In the genomic region with DNA sequence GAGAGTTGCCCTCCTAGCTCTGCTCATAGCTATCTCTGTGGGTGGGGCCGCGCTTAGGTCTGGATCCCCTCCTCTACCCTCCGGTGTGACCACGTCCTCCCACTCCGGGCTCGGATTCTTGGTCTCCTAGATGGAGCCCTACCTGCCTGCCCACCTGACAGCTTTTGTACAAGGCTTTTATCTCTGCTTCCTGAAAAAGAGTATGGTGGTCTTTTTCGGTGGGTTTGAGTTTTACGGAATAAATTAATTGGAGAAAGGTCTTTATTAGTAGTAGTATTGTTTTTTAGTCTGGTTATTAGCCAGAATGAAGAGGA, we compare ENCODE assay signal across 8 cellular contexts. TPM values are rescaled to one million over a fixed set of nuclear protein-coding genes. Genes with fewer than 3 reads are reported as not detected.
A peak's percentile ranks its signal among the peaks of the same experiment; 100 is the strongest.
DNase-seq lines count a peak whose midpoint lies in the region; ATAC-seq lines count a peak whose summit lies in the region.

No MANE protein-coding gene starts in this region.

- no peaks in the 10 kb centered on the region for H3K9me3 Mint-ChIP-seq in activated CD4-positive, alpha-beta T cell treated with anti-CD3 and anti-CD28 coated beads for 36 hours (ENCODE audit: low read depth)
- no peaks in the 10 kb centered on the region for H3K9me3 Mint-ChIP-seq in activated naive CD8-positive, alpha-beta T cell treated with anti-CD3 and anti-CD28 coated beads, Interleukin-2, amount 10 ng/mL, durations not matched to agents 7 days and 5 days
- no peaks in the 10 kb centered on the region for H3K9me3 Mint-ChIP-seq in immature natural killer cell

- peak overlapping the region; percentile 79 for H3K27ac ChIP-seq in substantia nigra (ENCODE audit: low read depth, low read length, poor library complexity, severe bottlenecking)

- H3K27ac Mint-ChIP-seq in activated CD4-positive, alpha-beta T cell treated with anti-CD3 and anti-CD28 coated beads for 36 hours = peak overlapping the region; percentile 88
- H3K27ac Mint-ChIP-seq in activated naive CD8-positive, alpha-beta T cell treated with anti-CD3 and anti-CD28 coated beads, Interleukin-2, amount 10 ng/mL, durations not matched to agents 7 days and 5 days = peak overlapping the region; percentile 77
- peak overlapping the region; percentile 66 to 90 (median 86) for H3K27ac Mint-ChIP-seq in immature natural killer cell

- peak overlapping the region; percentile 95 for H3K4me3 Mint-ChIP-seq in activated CD4-positive, alpha-beta T cell treated with anti-CD3 and anti-CD28 coated beads for 36 hours
- peak overlapping the region; percentile 88 for H3K4me3 Mint-ChIP-seq in activated naive CD8-positive, alpha-beta T cell treated with anti-CD3 and anti-CD28 coated beads, Interleukin-2, amount 10 ng/mL, durations not matched to agents 7 days and 5 days
- H3K4me3 Mint-ChIP-seq in immature natural killer cell = peak overlapping the region; percentile 85 to 91 (median 87)

- peaks cover 58% of the 10 kb centered on the region for H3K4me1 Mint-ChIP-seq in activated CD4-positive, alpha-beta T cell treated with anti-CD3 and anti-CD28 coated beads for 36 hours
- H3K4me1 Mint-ChIP-seq in activated naive CD8-positive, alpha-beta T cell treated with anti-CD3 and anti-CD28 coated beads, Interleukin-2, amount 10 ng/mL, durations not matched to agents 7 days and 5 days = peaks cover 52% of the 10 kb centered on the region
- H3K4me1 Mint-ChIP-seq in immature natural killer cell = peaks cover 47 to 64% of the 10 kb centered on the region in 2 donors

- ATAC-seq in activated CD4-positive, alpha-beta T cell treated with anti-CD3 and anti-CD28 coated beads for 36 hours = no peak
- no peak for ATAC-seq in activated naive CD8-positive, alpha-beta T cell treated with anti-CD3 and anti-CD28 coated beads, Interleukin-2, amount 10 ng/mL, durations not matched to agents 7 days and 5 days (ENCODE audit: low read depth)
- ATAC-seq in GM18858 (IDR thresholded peaks at IDR 0.05; ENCODE audit: unreplicated experiment) = no peak

- CTCF ChIA-PET in activated CD4-positive, alpha-beta T cell treated with anti-CD3 and anti-CD28 coated beads for 36 hours (lab: Charles Lee) = interaction anchor here (0.5 to 10.5 kb wide), 7 partner anchors 18 to 801 kb away, joined by 3 to 63 read pairs (median 4); a partner anchor contains a TSS

- H3K27me3 Mint-ChIP-seq in activated CD4-positive, alpha-beta T cell treated with anti-CD3 and anti-CD28 coated beads for 36 hours = no peaks in the 10 kb centered on the region
- no peaks in the 10 kb centered on the region for H3K27me3 Mint-ChIP-seq in activated naive CD8-positive, alpha-beta T cell treated with anti-CD3 and anti-CD28 coated beads, Interleukin-2, amount 10 ng/mL, durations not matched to agents 7 days and 5 days
- H3K27me3 Mint-ChIP-seq in immature natural killer cell (ENCODE audit: low read depth in 3 of 3) = peaks cover 5 to 14% (median 7%) of the 10 kb centered on the region in 3 donors

- POLR2A ChIA-PET in activated CD4-positive, alpha-beta T cell treated with anti-CD3 and anti-CD28 coated beads for 36 hours (lab: Charles Lee) = interaction anchor here (0.6 kb wide), 1 partner anchor 9 kb away, joined by 4 read pairs; no protein-coding TSS in a partner anchor
- POLR2A ChIA-PET in activated naive CD8-positive, alpha-beta T cell treated with anti-CD3 and anti-CD28 coated beads, Interleukin-2, amount 10 ng/mL, durations not matched to agents 7 days and 5 days (lab: Charles Lee) = interaction anchor here (0.6 to 3.6 kb wide), 12 partner anchors 9 to 872 kb away, joined by 3 to 25 read pairs (median 5); a partner anchor contains a TSS

- no peak for DNase-seq in activated CD4-positive, alpha-beta T cell treated with anti-CD3 and anti-CD28 coated beads for 36 hours
- no peak for DNase-seq in activated CD4-positive, alpha-beta T cell treated with anti-CD3 and anti-CD28 coated beads, Interleukin-2, amount 50 U/mL, for 48 hours
- DNase-seq in HuH-7.5 (ENCODE audit: low spot score) = peak; percentile 39
- no peak for DNase-seq in activated naive CD8-positive, alpha-beta T cell treated with anti-CD3 and anti-CD28 coated beads, Interleukin-2, amount 10 ng/mL, durations not matched to agents 7 days and 5 days
- DNase-seq in immature natural killer cell = no peak
- peak in 3 of 49 donors; percentile 9 to 55 (median 44) for DNase-seq in substantia nigra (lab: John Stamatoyannopoulos, UW)
- no peak for DNase-seq in NOMO-1 treated with DMSO at 0.1 percent for 48 hours (lab: John Stamatoyannopoulos, UW; ENCODE audit: unreplicated experiment)

- H3K36me3 Mint-ChIP-seq in activated CD4-positive, alpha-beta T cell treated with anti-CD3 and anti-CD28 coated beads for 36 hours (ENCODE audit: low read depth) = peaks cover 7% of the 10 kb centered on the region
- H3K36me3 Mint-ChIP-seq in activated naive CD8-positive, alpha-beta T cell treated with anti-CD3 and anti-CD28 coated beads, Interleukin-2, amount 10 ng/mL, durations not matched to agents 7 days and 5 days = peaks cover 26% of the 10 kb centered on the region
- peaks cover 0 to 4% (median 0%) of the 10 kb centered on the region in 3 donors for H3K36me3 Mint-ChIP-seq in immature natural killer cell

- intact Hi-C loops in activated CD4-positive, alpha-beta T cell treated with anti-CD3 and anti-CD28 coated beads for 36 hours (cut with DNase I, micrococcal nuclease) = loop anchor here (2.0 to 10.0 kb wide), 3 partner anchors 102 to 874 kb away; a partner anchor contains a TSS

RNA-seq across cellular contexts. Expression of a gene that starts 0.8 kb away (rescaled TPM):
- 10 to 100 TPM; 24.8 to 31.5 TPM for total RNA-seq in activated CD4-positive, alpha-beta T cell treated with anti-CD3 and anti-CD28 coated beads for 36 hours
- total RNA-seq in activated naive CD8-positive, alpha-beta T cell treated with anti-CD3 and anti-CD28 coated beads, Interleukin-2, amount 10 ng/mL, durations not matched to agents 7 days and 5 days = 10 to 100 TPM; 39.7 to 40.2 TPM
- 10 to 100 TPM; 20.3 to 34.0 (median 20.6) TPM for polyA plus RNA-seq in immature natural killer cell
